In genomic region chr11:72972541-72973128, GRCh38 we compare ENCODE assay signal across 19 cellular contexts.
A peak's percentile ranks its signal among the peaks of the same experiment; 100 is the strongest.
DNase-seq lines count a peak whose midpoint lies in the region; ATAC-seq and TF ChIP-seq lines count a peak whose summit lies in the region.
"Had no signal": no experiment of that assay in that cellular context is flagged by ENCODE, and none has a peak within 500 bp of the region (broad histone marks: within the 10 kb centered on the region; RNA-seq: fewer than 3 reads in every experiment).

No MANE protein-coding gene starts in this region.

- H3K9me3 Mint-ChIP-seq in WTC11: peaks cover 24% of the 10 kb centered on the region
- H3K9me3 Mint-ChIP-seq: CD4-positive, alpha-beta T cell had no signal

- H3K27me3 ChIP-seq in esophagus squamous epithelium: no peaks in the 10 kb centered on the region
- H3K27me3 ChIP-seq: ascending aorta, esophagus muscularis mucosa, stomach had no signal

- POLR2A ChIA-PET in WTC11 (lab: Charles Lee): no interaction called here

- peaks cover 0 to 10% (median 0%) of the 10 kb centered on the region in 3 donors for H3K4me1 ChIP-seq in esophagus squamous epithelium

- whole genome bisulfite sequencing in esophagus squamous epithelium, 2 donors: 81 to 90% methylated on average over 6 of the region's 6 CpGs

- H3K4me3 Mint-ChIP-seq in WTC11: no peak overlapping the region
- H3K4me3 Mint-ChIP-seq: CD4-positive, alpha-beta T cell; T-helper 1 cell treated with Interleukin-12 subunit alpha and Interleukin-12 subunit beta and Interleukin-4 antibody, amounts not matched to agents 30 μg/mL and 1 μg/mL, for 36 hours had no signal

- peak; percentile 63 for ATAC-seq in omental fat pad (ENCODE audit: low FRiP score)
- no peak for ATAC-seq in WTC11
- ATAC-seq: activated CD4-positive, CD25-positive, alpha-beta regulatory T cell treated with anti-CD3 and anti-CD28 coated beads, Interleukin-2, amount 50 U/mL, for 24 hours; left lobe of liver had no signal

- no peak overlapping the region for H3K27ac Mint-ChIP-seq in WTC11
- H3K27ac Mint-ChIP-seq: CD4-positive, alpha-beta T cell; progenitor cell of endocrine pancreas; T-helper 1 cell treated with Interleukin-12 subunit alpha and Interleukin-12 subunit beta and Interleukin-4 antibody, amounts not matched to agents 30 μg/mL and 1 μg/mL, for 36 hours had no signal

- TF ChIP-seq CTCF in AG09319 (IDR thresholded peaks at IDR 0.05; ENCODE audit: low read depth, low read length) (no peak), omental fat pad (IDR thresholded peaks at IDR 0.05) (no peak), esophagus squamous epithelium (IDR thresholded peaks at IDR 0.05) (no peak), WTC11 (IDR thresholded peaks at IDR 0.05) (no peak)

- intact Hi-C loops in esophagus squamous epithelium (cut with DNase I): no loop called here

- TF ChIP-seq POLR2A in esophagus squamous epithelium (IDR thresholded peaks at IDR 0.05): no peak

- CTCF ChIA-PET in WTC11 (lab: Charles Lee): no interaction called here

- H3K36me3 ChIP-seq in esophagus squamous epithelium: peaks cover 0 to 10% (median 0%) of the 10 kb centered on the region in 3 donors

- DNase-seq in AG09319 (ENCODE audit: extremely low read depth, low read depth) (peak; percentile 39), HCEC 1CT (peak; percentile 68), dedifferentiated amniotic fluid mesenchymal stem cell (ENCODE audit: extremely low spot score) (peak; percentile 42), omental fat pad (ENCODE audit: low spot score) (no peak), NCI-H2196 treated with DMSO at 0.1 percent for 48 hours (lab: John Stamatoyannopoulos, UW; ENCODE audit: unreplicated experiment) (no peak), esophagus squamous epithelium (lab: John Stamatoyannopoulos, UW) (no peak), WTC11 (ENCODE audit: low spot score) (no peak)
- DNase-seq in activated naive CD4-positive, alpha-beta T cell treated with anti-CD3 and anti-CD28 coated beads, Interleukin-2, amount 50 U/mL, for 16 hours: no peak
- DNase-seq: activated effector memory CD4-positive, alpha-beta T cell treated with anti-CD3 and anti-CD28 coated beads, Interleukin-2, amount 50 U/mL, for 16 hours; CD4-positive, alpha-beta T cell; GOT3; NCI-H82; stomach had no signal

- H3K27ac ChIP-seq in esophagus squamous epithelium: no peak overlapping the region
- H3K27ac ChIP-seq: ascending aorta, esophagus muscularis mucosa, stomach had no signal

- H3K4me3 ChIP-seq in esophagus squamous epithelium: no peak overlapping the region
- H3K4me3 ChIP-seq: ascending aorta, esophagus muscularis mucosa, stomach had no signal

- no peaks in the 10 kb centered on the region for H3K9me3 ChIP-seq in esophagus squamous epithelium
- H3K9me3 ChIP-seq: ascending aorta, esophagus muscularis mucosa, stomach had no signal

- H3K4me1 Mint-ChIP-seq in WTC11: no peaks in the 10 kb centered on the region

- peaks cover 9% of the 10 kb centered on the region for H3K36me3 Mint-ChIP-seq in WTC11

- H3K27me3 Mint-ChIP-seq in WTC11 (ENCODE audit: low read depth): no peaks in the 10 kb centered on the region
- H3K27me3 Mint-ChIP-seq: CD4-positive, alpha-beta T cell; progenitor cell of endocrine pancreas had no signal

TF ChIP-seq in WTC11, 78 proteins besides CTCF, POLR2A, EP300 and RAD21:
- TF ChIP-seq RORB (CRISPR knock-in tag; IDR thresholded peaks at IDR 0.05): no peak
- no peak for TF ChIP-seq ZNF232 (CRISPR knock-in tag; IDR thresholded peaks at IDR 0.05)
- TF ChIP-seq MXD4 (CRISPR knock-in tag; IDR thresholded peaks at IDR 0.05; ENCODE audit: borderline replicate concordance): no peak
- no peak for TF ChIP-seq PRRX2 (CRISPR knock-in tag; IDR thresholded peaks at IDR 0.05)
- TF ChIP-seq ZNF512 (CRISPR knock-in tag; IDR thresholded peaks at IDR 0.05; ENCODE audit: borderline replicate concordance): no peak
- TF ChIP-seq ELF4 (CRISPR knock-in tag; IDR thresholded peaks at IDR 0.05; ENCODE audit: low read depth): no peak
- TF ChIP-seq OVOL2 (CRISPR knock-in tag; IDR thresholded peaks at IDR 0.05; ENCODE audit: borderline replicate concordance): no peak
- TF ChIP-seq CREM (CRISPR knock-in tag; IDR thresholded peaks at IDR 0.05): no peak
- TF ChIP-seq PRDM15 (CRISPR knock-in tag; IDR thresholded peaks at IDR 0.05): no peak
- TF ChIP-seq NR3C1 (CRISPR knock-in tag; conservative IDR thresholded peaks at IDR 0.05; ENCODE audit: low read depth): no peak
- TF ChIP-seq HMGXB4 (CRISPR knock-in tag; IDR thresholded peaks at IDR 0.05): no peak
- TF ChIP-seq SMAD3 (CRISPR knock-in tag; IDR thresholded peaks at IDR 0.05; ENCODE audit: borderline replicate concordance): no peak
- TF ChIP-seq EMX1 (CRISPR knock-in tag; IDR thresholded peaks at IDR 0.05): no peak
- no peak for TF ChIP-seq FOXJ3 (CRISPR knock-in tag; IDR thresholded peaks at IDR 0.05; ENCODE audit: borderline replicate concordance)
- TF ChIP-seq SMAD4 (CRISPR knock-in tag; IDR thresholded peaks at IDR 0.05): no peak
- TF ChIP-seq SP1 (CRISPR knock-in tag; conservative IDR thresholded peaks at IDR 0.05): no peak
- TF ChIP-seq KAT7 (CRISPR knock-in tag; IDR thresholded peaks at IDR 0.05; ENCODE audit: borderline replicate concordance): no peak

Comparison
In these comparisons a context has a peak if more than half of its experiments do, and no peak if none do; other contexts are left out.
1. DNase-seq: peak in AG09319 (single experiment), HCEC 1CT (single experiment) and dedifferentiated amniotic fluid mesenchymal stem cell (single experiment); none in omental fat pad (single experiment), NCI-H2196 treated with DMSO at 0.1 percent for 48 hours (single experiment), esophagus squamous epithelium (single experiment), WTC11 (single experiment) and activated naive CD4-positive, alpha-beta T cell treated with anti-CD3 and anti-CD28 coated beads, Interleukin-2, amount 50 U/mL, for 16 hours (single experiment).